ENCODE assay signal across 12 cellular contexts in the genomic region with DNA sequence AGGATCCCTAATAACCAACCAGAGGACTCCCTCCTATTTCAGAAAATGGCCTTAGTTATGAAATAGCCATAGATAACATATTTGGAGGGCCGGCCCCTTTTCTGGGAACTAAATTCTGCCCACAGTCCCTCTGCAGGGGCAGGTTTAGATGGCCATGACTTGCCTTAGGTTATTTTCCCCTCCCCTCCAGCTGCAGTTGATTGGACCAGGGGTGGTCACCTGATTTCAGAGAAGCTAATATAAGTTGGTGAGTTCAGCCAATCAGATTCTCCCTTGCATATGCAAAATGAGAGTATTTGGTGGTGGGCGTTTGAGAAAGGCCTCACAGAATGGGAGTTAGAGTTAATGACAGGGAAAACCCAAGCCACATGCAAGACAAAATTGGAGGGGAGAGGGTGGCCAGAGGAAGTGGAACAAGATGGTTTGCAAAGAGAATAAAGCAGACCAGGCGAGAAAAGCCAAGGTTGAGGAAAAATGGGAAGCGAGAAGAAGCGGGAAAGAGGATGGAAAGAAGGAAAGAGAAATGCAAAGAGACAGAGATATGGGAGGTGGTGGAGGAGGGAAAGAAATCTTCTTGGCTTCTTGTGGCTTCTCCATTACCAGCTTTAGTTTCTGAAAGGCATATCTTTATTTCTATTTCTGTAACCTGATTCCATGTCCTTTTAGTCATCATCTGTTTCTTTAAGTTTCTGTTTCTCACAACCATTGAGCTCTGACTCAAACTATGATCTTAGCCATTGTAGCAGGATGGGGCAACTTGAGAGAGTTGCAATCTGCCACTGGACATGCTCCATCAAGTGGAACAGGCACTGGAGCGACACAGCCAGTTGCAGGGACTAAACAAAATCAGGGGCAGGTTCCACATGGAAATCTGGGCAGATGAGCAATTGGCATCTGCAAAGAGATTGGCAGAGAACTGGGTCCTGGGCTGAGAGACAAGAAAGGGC.
A peak's percentile ranks its signal among the peaks of the same experiment; 100 is the strongest.
DNase-seq lines count a peak whose midpoint lies in the region; ATAC-seq, FAIRE-seq and TF ChIP-seq lines count a peak whose summit lies in the region.
"Had no signal": no experiment of that assay in that cellular context is flagged by ENCODE, and none has a peak within 500 bp of the region (broad histone marks: within the 10 kb centered on the region; RNA-seq: fewer than 3 reads in every experiment).

No MANE protein-coding gene starts in this region.

- H2AK5ac ChIP-seq in mesenchymal stem cell (ENCODE audit: low read length, severe bottlenecking): no peak overlapping the region

- peak; percentile 44 for ATAC-seq in HG03060 (IDR thresholded peaks at IDR 0.05; ENCODE audit: low read depth, unreplicated experiment)

- in situ Hi-C loops in Caki2 (cut with HindIII; ENCODE audit: low pct_unique_long_range_greater_than_20kb, low sequenced_read_pairs): no loop called here

- H3K18ac ChIP-seq in mesenchymal stem cell (ENCODE audit: low read depth in 1 of 2, low read length in 2 of 2): no peak overlapping the region

- no peak overlapping the region for H3K14ac ChIP-seq in mesenchymal stem cell (ENCODE audit: low read length in 2 of 2)

- H3K79me1 ChIP-seq in mesenchymal stem cell (replicated peaks; ENCODE audit: low read length, poor library complexity, severe bottlenecking): no peaks in the 10 kb centered on the region

- FAIRE-seq in GM19239 (lab: Jason Lieb, UNC): peak; percentile 87
- no peak for FAIRE-seq in H54 (lab: Jason Lieb, UNC)
- FAIRE-seq: urothelium cell line had no signal

- H3K4me1 ChIP-seq in mesenchymal stem cell (ENCODE audit: control insufficient read depth, insufficient read depth, low read depth, low read length): no peaks in the 10 kb centered on the region

- POLR2A ChIA-PET in activated CD4-positive, alpha-beta memory T cell treated with anti-CD3 and anti-CD28 coated beads, Interleukin-2, amount 10 ng/mL, durations not matched to agents 7 days and 5 days (lab: Charles Lee): no interaction called here

- no peak overlapping the region for H3K4me2 ChIP-seq in mesenchymal stem cell (ENCODE audit: low read length, poor library complexity, severe bottlenecking)

- H3K4ac ChIP-seq in mesenchymal stem cell (ENCODE audit: low read depth in 1 of 2, low read length in 2 of 2): no peak overlapping the region

- H2BK15ac ChIP-seq in mesenchymal stem cell (ENCODE audit: low read depth, poor library complexity, severe bottlenecking): no peak overlapping the region

- H2AFZ ChIP-seq in mesenchymal stem cell (ENCODE audit: low read depth, low read length): no peak overlapping the region

- CTCF ChIA-PET in activated CD4-positive, alpha-beta memory T cell treated with anti-CD3 and anti-CD28 coated beads, Interleukin-2, amount 10 ng/mL, durations not matched to agents 7 days and 5 days (lab: Charles Lee): no interaction called here

- no peak overlapping the region for H4K91ac ChIP-seq in mesenchymal stem cell (ENCODE audit: low read length)

- WGBS in mesenchymal stem cell: 75% methylated on average over 6 of the region's 6 CpGs

- H3K27me3 Mint-ChIP-seq in activated CD4-positive, alpha-beta memory T cell treated with anti-CD3 and anti-CD28 coated beads, Interleukin-2, amount 10 ng/mL, durations not matched to agents 7 days and 5 days: no peaks in the 10 kb centered on the region
- H3K27me3 Mint-ChIP-seq: CD4-positive, CD25-positive, alpha-beta regulatory T cell had no signal

- H3K23ac ChIP-seq in mesenchymal stem cell (ENCODE audit: low read length in 2 of 2): no peak overlapping the region

- peak; percentile 87 for DNase-seq in Caki2 (ENCODE audit: low read depth)
- DNase-seq in GM19239 (ENCODE audit: insufficient read length, low spot score): no peak
- DNase-seq in activated CD4-positive, alpha-beta memory T cell treated with anti-CD3 and anti-CD28 coated beads, Interleukin-2, amount 10 ng/mL, durations not matched to agents 7 days and 5 days: no peak
- no peak for DNase-seq in NCI-H2081 treated with DMSO at 0.1 percent for 48 hours (lab: John Stamatoyannopoulos, UW)
- no peak for DNase-seq in H54 (ENCODE audit: insufficient read length, low spot score)
- no peak for DNase-seq in cerebellar cortex (ENCODE audit: low spot score)
- DNase-seq in mesenchymal stem cell: no peak
- DNase-seq: activated gamma-delta T cell treated with Interleukin-2 at 50 U/mL for 16 hours; CD4-positive, CD25-positive, alpha-beta regulatory T cell; stimulated activated CD4-positive, alpha-beta T cell treated with anti-CD3 and anti-CD28 coated beads, Interleukin-1b, Interleukin-23, amount 100 ng/mL, for 48 hours had no signal

- no peaks in the 10 kb centered on the region for H3K36me3 ChIP-seq in mesenchymal stem cell (ENCODE audit: control insufficient read depth in 1 of 2, insufficient read depth in 2 of 2, low read depth in 1 of 2, low read length in 2 of 2)

- H3K9me3 Mint-ChIP-seq in activated CD4-positive, alpha-beta memory T cell treated with anti-CD3 and anti-CD28 coated beads, Interleukin-2, amount 10 ng/mL, durations not matched to agents 7 days and 5 days: peaks cover 3% of the 10 kb centered on the region

- no peak overlapping the region for H3K27ac ChIP-seq in mesenchymal stem cell (ENCODE audit: low read length, poor library complexity, severe bottlenecking)

- H3K4me1 Mint-ChIP-seq in activated CD4-positive, alpha-beta memory T cell treated with anti-CD3 and anti-CD28 coated beads, Interleukin-2, amount 10 ng/mL, durations not matched to agents 7 days and 5 days: peaks cover 38% of the 10 kb centered on the region

- H2BK5ac ChIP-seq in mesenchymal stem cell (ENCODE audit: low read depth, low read length, poor library complexity, severe bottlenecking): no peak overlapping the region

- H4K8ac ChIP-seq in mesenchymal stem cell (ENCODE audit: low read length): no peak overlapping the region

- H2BK12ac ChIP-seq in mesenchymal stem cell (ENCODE audit: low read length in 2 of 2): no peak overlapping the region

- peaks cover 32 to 37% of the 10 kb centered on the region in 2 experiments for H3K27me3 ChIP-seq in mesenchymal stem cell (ENCODE audit: control insufficient read depth in 1 of 2, insufficient read depth in 1 of 2, low read length in 2 of 2)

- H3K4me3 ChIP-seq in mesenchymal stem cell (ENCODE audit: insufficient read depth in 1 of 2, low read depth in 1 of 2, low read length in 2 of 2): no peak overlapping the region

- peaks cover 6% of the 10 kb centered on the region for H3K36me3 Mint-ChIP-seq in activated CD4-positive, alpha-beta memory T cell treated with anti-CD3 and anti-CD28 coated beads, Interleukin-2, amount 10 ng/mL, durations not matched to agents 7 days and 5 days (ENCODE audit: low read depth)
- H3K36me3 Mint-ChIP-seq: CD4-positive, CD25-positive, alpha-beta regulatory T cell had no signal

- H3K4me3 Mint-ChIP-seq in activated CD4-positive, alpha-beta memory T cell treated with anti-CD3 and anti-CD28 coated beads, Interleukin-2, amount 10 ng/mL, durations not matched to agents 7 days and 5 days: no peak overlapping the region
- H3K4me3 Mint-ChIP-seq: CD4-positive, CD25-positive, alpha-beta regulatory T cell had no signal

- H3K9ac ChIP-seq in mesenchymal stem cell (ENCODE audit: low read length): no peak overlapping the region

- peak overlapping the region; percentile 65 for H3K27ac Mint-ChIP-seq in activated CD4-positive, alpha-beta memory T cell treated with anti-CD3 and anti-CD28 coated beads, Interleukin-2, amount 10 ng/mL, durations not matched to agents 7 days and 5 days
- H3K27ac Mint-ChIP-seq: CD4-positive, CD25-positive, alpha-beta regulatory T cell had no signal

- H3K9me3 ChIP-seq in mesenchymal stem cell (ENCODE audit: control insufficient read depth, low read length): no peaks in the 10 kb centered on the region

- no peak overlapping the region for H2BK120ac ChIP-seq in mesenchymal stem cell (ENCODE audit: low read depth, low read length)

- TF ChIP-seq POLR2A in H54 (IDR thresholded peaks at IDR 0.05; ENCODE audit: low read depth, low read length): no peak
